Comparison of ENCODE assay signal across 9 cellular contexts in genomic region chr2:231222318-231223000, GRCh38. TPM values are rescaled to one million over a fixed set of nuclear protein-coding genes. Genes with fewer than 3 reads are reported as not detected.
DNase-seq lines count a peak whose midpoint lies in the region; ATAC-seq, FAIRE-seq and TF ChIP-seq lines count a peak whose summit lies in the region.
"Had no signal": no experiment of that assay in that cellular context is flagged by ENCODE, and none has a peak within 500 bp of the region (broad histone marks: within the 10 kb centered on the region; RNA-seq: fewer than 3 reads in every experiment).

No MANE protein-coding gene starts in this region.

- H3K4me1 ChIP-seq in kidney (ENCODE audit: control insufficient read depth in 1 of 2, insufficient read depth in 1 of 2, low read depth in 1 of 2, low read length in 2 of 2) (peaks cover 0 to under 1% of the 10 kb centered on the region in 2 donors), testis (no peaks in the 10 kb centered on the region), SK-N-SH (ENCODE audit: control insufficient read depth in 1 of 2, insufficient read depth in 2 of 2, low read depth in 1 of 2, low read length in 1 of 2) (no peaks in the 10 kb centered on the region)
- no peaks in the 10 kb centered on the region for H3K4me1 ChIP-seq in CD8-positive, alpha-beta T cell (ENCODE audit: insufficient read depth, low read length)

- H3K9ac ChIP-seq in kidney (ENCODE audit: low read length in 2 of 2), result no peak overlapping the region
- no peak overlapping the region for H3K9ac ChIP-seq in SK-N-SH

- H3K27ac Mint-ChIP-seq in CD8-positive, alpha-beta T cell, result no peak overlapping the region

- no peak overlapping the region for H2AFZ ChIP-seq in SK-N-SH (ENCODE audit: low read depth)

- H3K36me3 ChIP-seq in kidney (ENCODE audit: control insufficient read depth in 1 of 2, insufficient read depth in 2 of 2, low read length in 2 of 2), result no peaks in the 10 kb centered on the region
- H3K36me3 ChIP-seq in testis (ENCODE audit: low read depth, missing control alignments), result no peaks in the 10 kb centered on the region
- peaks cover 48 to 57% of the 10 kb centered on the region in 2 experiments for H3K36me3 ChIP-seq in SK-N-SH (replicated peaks in 1 of 2; ENCODE audit: control insufficient read depth in 1 of 2, insufficient read depth in 2 of 2, low read length in 1 of 2)
- no peaks in the 10 kb centered on the region for H3K36me3 ChIP-seq in CD8-positive, alpha-beta T cell (ENCODE audit: insufficient read depth, low read length)

- H3F3A ChIP-seq in SK-N-SH (replicated peaks; ENCODE audit: insufficient read depth), result no peaks in the 10 kb centered on the region

- TF ChIP-seq EP300 in SK-N-SH (IDR thresholded peaks at IDR 0.05; ENCODE audit: borderline replicate concordance in 1 of 2, low read depth in 1 of 2, low read length in 1 of 2), result no peak

- no peaks in the 10 kb centered on the region for H4K20me1 ChIP-seq in SK-N-SH (ENCODE audit: insufficient read depth)

- H3K9me2 ChIP-seq in SK-N-SH, result no peaks in the 10 kb centered on the region

- CTCF ChIA-PET in SK-N-SH (lab: Yijun Ruan, JAX), result interaction anchor here (0.6 to 2.8 kb wide), 3 partner anchors 190 to 230 kb away, joined by 3 to 28 read pairs (median 3); no protein-coding TSS in a partner anchor
- CTCF ChIA-PET in CD8-positive, alpha-beta T cell (lab: Charles Lee), result no interaction called here

- POLR2A ChIA-PET in SK-N-SH (lab: Yijun Ruan, JAX), result no interaction called here
- POLR2A ChIA-PET in CD8-positive, alpha-beta T cell (lab: Charles Lee), result no interaction called here

- no peak for FAIRE-seq in kidney (lab: Jason Lieb, UNC)

- no peaks in the 10 kb centered on the region for H3K27me3 Mint-ChIP-seq in CD8-positive, alpha-beta T cell (ENCODE audit: low read depth)

- H3K4me1 Mint-ChIP-seq in CD8-positive, alpha-beta T cell (ENCODE audit: low read depth), result no peaks in the 10 kb centered on the region

- ATAC-seq in GM21367 (IDR thresholded peaks at IDR 0.05; ENCODE audit: unreplicated experiment) (peak; percentile 73), HG03571 (IDR thresholded peaks at IDR 0.05; ENCODE audit: unreplicated experiment) (peak; percentile 54), HG02588 (IDR thresholded peaks at IDR 0.05; ENCODE audit: unreplicated experiment) (no peak)
- ATAC-seq in CD8-positive, alpha-beta T cell, result no peak

- no peaks in the 10 kb centered on the region for H3K9me3 Mint-ChIP-seq in CD8-positive, alpha-beta T cell

- H3K9me3 ChIP-seq in kidney (ENCODE audit: control insufficient read depth in 1 of 2, low read length in 2 of 2) (no peaks in the 10 kb centered on the region), testis (no peaks in the 10 kb centered on the region), SK-N-SH (no peaks in the 10 kb centered on the region)
- H3K9me3 ChIP-seq in CD8-positive, alpha-beta T cell (ENCODE audit: low read length), result no peaks in the 10 kb centered on the region

- H3K27ac ChIP-seq in kidney (ENCODE audit: low read depth in 2 of 2, low read length in 2 of 2) (peak overlapping the region; percentile 9 to 51), testis (peak overlapping the region in 1 of 2 donors; percentile 64), SK-N-SH (ENCODE audit: low read depth in 2 of 2, low read length in 1 of 2) (no peak overlapping the region)
- H3K27ac ChIP-seq in CD8-positive, alpha-beta T cell (ENCODE audit: low read depth, low read length), result no peak overlapping the region

- peaks cover 3% of the 10 kb centered on the region for H3K36me3 Mint-ChIP-seq in CD8-positive, alpha-beta T cell

- no peak for TF ChIP-seq RAD21 in SK-N-SH (IDR thresholded peaks at IDR 0.05; ENCODE audit: low read length)

- no peak for TF ChIP-seq CTCF in kidney (IDR thresholded peaks at IDR 0.05; ENCODE audit: borderline replicate concordance, extremely low read depth, insufficient read depth)
- TF ChIP-seq CTCF in testis (IDR thresholded peaks at IDR 0.05), result no peak
- TF ChIP-seq CTCF in SK-N-SH (IDR thresholded peaks at IDR 0.05), result no peak
- TF ChIP-seq CTCF in CD8-positive, alpha-beta T cell (IDR thresholded peaks at IDR 0.05), result no peak

- DNase-seq in AG20443 (ENCODE audit: low spot score) (peak; percentile 40), kidney (no peak), testis (no peak), SK-N-SH (no peak)
- DNase-seq in CD8-positive, alpha-beta T cell, result no peak
- DNase-seq: stimulated activated naive CD4-positive, alpha-beta T cell had no signal

- H3K4me2 ChIP-seq in SK-N-SH, result no peak overlapping the region

- H3K4me3 ChIP-seq in kidney (ENCODE audit: low read length in 2 of 2), result no peak overlapping the region
- H3K4me3 ChIP-seq in testis, result no peak overlapping the region
- H3K4me3 ChIP-seq in SK-N-SH (ENCODE audit: low read depth in 2 of 2, low read length in 1 of 2), result no peak overlapping the region
- no peak overlapping the region for H3K4me3 ChIP-seq in CD8-positive, alpha-beta T cell (ENCODE audit: low read depth, low read length)

- H3K4me3 Mint-ChIP-seq in CD8-positive, alpha-beta T cell, result no peak overlapping the region

- no peaks in the 10 kb centered on the region for H3K79me2 ChIP-seq in SK-N-SH (ENCODE audit: insufficient read depth)

- intact Hi-C loops in kidney (cut with DNase I) (no loop called here), testis (cut with DNase I; ENCODE audit: low total_unique reads) (no loop called here)
- intact Hi-C loops in CD8-positive, alpha-beta T cell (cut with DNase I, micrococcal nuclease), result no loop called here

- no peak for TF ChIP-seq POLR2A in testis (IDR thresholded peaks at IDR 0.05)

- WGBS in testis, 2 donors, result 66 to 71% methylated on average over 7 of the region's 7 CpGs
- WGBS in SK-N-SH (ENCODE audit: low lambda C conversion rate), result 94% methylated on average over 7 of the region's 7 CpGs

- H3K27me3 ChIP-seq in testis (no peaks in the 10 kb centered on the region), SK-N-SH (ENCODE audit: insufficient read depth) (no peaks in the 10 kb centered on the region)
- H3K27me3 ChIP-seq in CD8-positive, alpha-beta T cell (ENCODE audit: insufficient read depth, low read length), result no peaks in the 10 kb centered on the region

TF ChIP-seq in SK-N-SH, 30 proteins besides CTCF, POLR2A, EP300 and RAD21 (continues in another document):
- TF ChIP-seq POLR2AphosphoS5 (IDR thresholded peaks at IDR 0.05; ENCODE audit: low read depth, low read length) (no peak), FOXM1 (IDR thresholded peaks at IDR 0.05; ENCODE audit: low read depth) (no peak), REST (IDR thresholded peaks at IDR 0.05; ENCODE audit: low read depth, low read length) (no peak), USF2 (IDR thresholded peaks at IDR 0.05; ENCODE audit: borderline replicate concordance, low read depth, low read length) (no peak), EZH2phosphoT487 (IDR thresholded peaks at IDR 0.05; ENCODE audit: borderline replicate concordance, low read depth) (no peak), TCF12 (IDR thresholded peaks at IDR 0.05) (no peak), YY1 (IDR thresholded peaks at IDR 0.05; ENCODE audit: low read depth) (no peak), PBX3 (IDR thresholded peaks at IDR 0.05) (no peak)

RNA-seq across cellular contexts. Expression of gene ARMC9, which starts 24.0 kb away (rescaled TPM):
- total RNA-seq in kidney (18.2 TPM), testis (10 to 100 TPM; 47.5 to 49.7 TPM)
- polyA plus RNA-seq in kidney (ENCODE audit: insufficient read depth, low read depth, low replicate concordance) (7.3 TPM), testis (ENCODE audit: insufficient read depth, low read depth, low replicate concordance) (35.0 TPM), SK-N-SH (2012; rRNA removed) (25.3 and 38.5 TPM in 2 replicates)
- 22.3 and 27.1 TPM in 2 replicates for polyA plus RNA-seq in SK-N-SH (2012; cell fraction: cytosol; rRNA removed)
- polyA plus RNA-seq in SK-N-SH (2012; cell fraction: nucleus; rRNA removed), result 44.4 and 47.1 TPM in 2 replicates
- 1 to 10 TPM; 1.2 to 1.4 TPM for total RNA-seq in CD8-positive, alpha-beta T cell

Comparison
In these comparisons a context has a peak if more than half of its experiments do, and no peak if none do; other contexts are left out.
1. ATAC-seq: peak in GM21367 (single experiment) and HG03571 (single experiment); none in CD8-positive, alpha-beta T cell (single experiment) and HG02588 (single experiment).
2. H3K27ac ChIP-seq: peak in kidney (2 of 2); none in SK-N-SH (0 of 2) and CD8-positive, alpha-beta T cell (single experiment).